9 cellular contexts compared by ENCODE assay signal in genomic region chr19:42563352-42564210, GRCh38. TPM values are rescaled to one million over a fixed set of nuclear protein-coding genes. Genes with fewer than 3 reads are reported as not detected.
DNase-seq lines count a peak whose midpoint lies in the region; ATAC-seq and TF ChIP-seq lines count a peak whose summit lies in the region.
"Had no signal": no experiment of that assay in that cellular context is flagged by ENCODE, and none has a peak within 500 bp of the region (broad histone marks: within the 10 kb centered on the region; RNA-seq: fewer than 3 reads in every experiment).

No MANE protein-coding gene starts in this region.

- peak; percentile 68 for TF ChIP-seq CTCF in CD4-positive, alpha-beta T cell (IDR thresholded peaks at IDR 0.05)
- TF ChIP-seq CTCF in glutamatergic neuron (IDR thresholded peaks at IDR 0.05; ENCODE audit: partially characterized antibody, unreplicated experiment) (peak; percentile 72), prostate gland (IDR thresholded peaks at IDR 0.05) (peak in 3 of 4 experiments; percentile 23 to 67 (median 56))

- H3K9me3 ChIP-seq in CD4-positive, alpha-beta T cell (ENCODE audit: control insufficient read depth, low read length), result no peaks in the 10 kb centered on the region
- no peaks in the 10 kb centered on the region for H3K9me3 ChIP-seq in prostate gland
- H3K9me3 ChIP-seq: SJSA1 had no signal

- POLR2A ChIA-PET in CD4-positive, alpha-beta T cell (lab: Charles Lee), result no interaction called here
- POLR2A ChIA-PET in activated CD4-positive, alpha-beta memory T cell treated with anti-CD3 and anti-CD28 coated beads, Interleukin-2, amount 10 ng/mL, durations not matched to agents 7 days and 5 days (lab: Charles Lee), result no interaction called here

- TF ChIP-seq POLR2A in prostate gland (IDR thresholded peaks at IDR 0.05), result no peak

- CTCF ChIA-PET in CD4-positive, alpha-beta T cell (lab: Charles Lee), result no interaction called here
- CTCF ChIA-PET in activated CD4-positive, alpha-beta memory T cell treated with anti-CD3 and anti-CD28 coated beads, Interleukin-2, amount 10 ng/mL, durations not matched to agents 7 days and 5 days (lab: Charles Lee), result interaction anchor here (0.9 to 3.2 kb wide), 3 partner anchors 33 to 123 kb away, joined by 3 to 11 read pairs (median 8); no protein-coding TSS in a partner anchor

- H3K36me3 ChIP-seq in prostate gland, result no peaks in the 10 kb centered on the region
- H3K36me3 ChIP-seq: SJSA1 had no signal

- no peak overlapping the region for H3K4me3 ChIP-seq in prostate gland
- H3K4me3 ChIP-seq: SJSA1 had no signal

- 21% methylated on average over 7 of the region's 7 CpGs for WGBS in prostate gland

- H3K27ac Mint-ChIP-seq in CD4-positive, alpha-beta T cell, result no peak overlapping the region
- no peak overlapping the region for H3K27ac Mint-ChIP-seq in activated CD4-positive, alpha-beta memory T cell treated with anti-CD3 and anti-CD28 coated beads, Interleukin-2, amount 10 ng/mL, durations not matched to agents 7 days and 5 days
- H3K27ac Mint-ChIP-seq in glutamatergic neuron (ENCODE audit: unreplicated experiment), result no peak overlapping the region

- H3K4me1 Mint-ChIP-seq in CD4-positive, alpha-beta T cell (ENCODE audit: low read depth), result no peaks in the 10 kb centered on the region
- H3K4me1 Mint-ChIP-seq in activated CD4-positive, alpha-beta memory T cell treated with anti-CD3 and anti-CD28 coated beads, Interleukin-2, amount 10 ng/mL, durations not matched to agents 7 days and 5 days, result peaks cover 6% of the 10 kb centered on the region
- no peaks in the 10 kb centered on the region for H3K4me1 Mint-ChIP-seq in glutamatergic neuron (ENCODE audit: low read depth, unreplicated experiment)

- peaks cover 20% of the 10 kb centered on the region for H3K27me3 Mint-ChIP-seq in CD4-positive, alpha-beta T cell
- peaks cover 13% of the 10 kb centered on the region for H3K27me3 Mint-ChIP-seq in activated CD4-positive, alpha-beta memory T cell treated with anti-CD3 and anti-CD28 coated beads, Interleukin-2, amount 10 ng/mL, durations not matched to agents 7 days and 5 days
- H3K27me3 Mint-ChIP-seq in glutamatergic neuron (ENCODE audit: unreplicated experiment), result peaks cover under 1% of the 10 kb centered on the region

- peak; percentile 60 for ATAC-seq in CD4-positive, alpha-beta T cell (ENCODE audit: poor library complexity)
- ATAC-seq in GM18502 (IDR thresholded peaks at IDR 0.05; ENCODE audit: poor library complexity, unreplicated experiment) (peak; percentile 47), HG02981 (IDR thresholded peaks at IDR 0.05; ENCODE audit: unreplicated experiment) (no peak), GM18870 (IDR thresholded peaks at IDR 0.05; ENCODE audit: unreplicated experiment) (no peak)

- H3K27me3 ChIP-seq in CD4-positive, alpha-beta T cell (ENCODE audit: control insufficient read depth, insufficient read depth, low read length), result no peaks in the 10 kb centered on the region
- no peaks in the 10 kb centered on the region for H3K27me3 ChIP-seq in prostate gland (replicated peaks; ENCODE audit: insufficient read depth)

- H3K9me3 Mint-ChIP-seq in CD4-positive, alpha-beta T cell, result no peaks in the 10 kb centered on the region
- H3K9me3 Mint-ChIP-seq in activated CD4-positive, alpha-beta memory T cell treated with anti-CD3 and anti-CD28 coated beads, Interleukin-2, amount 10 ng/mL, durations not matched to agents 7 days and 5 days, result no peaks in the 10 kb centered on the region
- peaks cover 2% of the 10 kb centered on the region for H3K9me3 Mint-ChIP-seq in glutamatergic neuron (ENCODE audit: unreplicated experiment)

- no peaks in the 10 kb centered on the region for H3K36me3 Mint-ChIP-seq in CD4-positive, alpha-beta T cell (ENCODE audit: low read depth)
- H3K36me3 Mint-ChIP-seq in activated CD4-positive, alpha-beta memory T cell treated with anti-CD3 and anti-CD28 coated beads, Interleukin-2, amount 10 ng/mL, durations not matched to agents 7 days and 5 days (ENCODE audit: low read depth), result no peaks in the 10 kb centered on the region
- H3K36me3 Mint-ChIP-seq in glutamatergic neuron (ENCODE audit: unreplicated experiment), result no peaks in the 10 kb centered on the region

- peak in 1 of 10 experiments; percentile 2 for DNase-seq in CD4-positive, alpha-beta T cell
- DNase-seq in NCI-H2107 treated with DMSO at 0.1 percent for 48 hours (lab: John Stamatoyannopoulos, UW; ENCODE audit: unreplicated experiment) (peak; percentile 29), glutamatergic neuron (peak; percentile 48), prostate gland (ENCODE audit: low spot score) (peak; percentile 42)
- DNase-seq in activated CD4-positive, alpha-beta memory T cell treated with anti-CD3 and anti-CD28 coated beads, Interleukin-2, amount 10 ng/mL, durations not matched to agents 7 days and 5 days, result peak; percentile 24

- no peak overlapping the region for H3K27ac ChIP-seq in CD4-positive, alpha-beta T cell (ENCODE audit: low read depth, low read length)
- no peak overlapping the region for H3K27ac ChIP-seq in prostate gland
- H3K27ac ChIP-seq: SJSA1 had no signal

- intact Hi-C loops in CD4-positive, alpha-beta T cell (cut with DNase I, micrococcal nuclease), result no loop called here
- intact Hi-C loops in prostate gland (cut with DNase I), result no loop called here

- H3K4me3 Mint-ChIP-seq in CD4-positive, alpha-beta T cell, result no peak overlapping the region
- no peak overlapping the region for H3K4me3 Mint-ChIP-seq in activated CD4-positive, alpha-beta memory T cell treated with anti-CD3 and anti-CD28 coated beads, Interleukin-2, amount 10 ng/mL, durations not matched to agents 7 days and 5 days
- H3K4me3 Mint-ChIP-seq in glutamatergic neuron (ENCODE audit: unreplicated experiment), result no peak overlapping the region

- H3K4me1 ChIP-seq in prostate gland (replicated peaks), result peaks cover 11% of the 10 kb centered on the region
- H3K4me1 ChIP-seq: SJSA1 had no signal

RNA-seq across cellular contexts. Expression of gene CEACAM8, which starts 31.1 kb away (rescaled TPM):
- not detected for total RNA-seq in CD4-positive, alpha-beta T cell
- not detected for total RNA-seq in activated CD4-positive, alpha-beta memory T cell treated with anti-CD3 and anti-CD28 coated beads, Interleukin-2, amount 10 ng/mL, durations not matched to agents 7 days and 5 days
- total RNA-seq in glutamatergic neuron (ENCODE audit: unreplicated experiment) (not detected), prostate gland (not detected)
- total RNA-seq: SJSA1 had no signal

RNA-seq across cellular contexts. Expression of gene CEACAM1, which starts 35.3 kb away (rescaled TPM):
- 1 to 10 TPM; 1.2 to 2.0 TPM for total RNA-seq in CD4-positive, alpha-beta T cell
- total RNA-seq in activated CD4-positive, alpha-beta memory T cell treated with anti-CD3 and anti-CD28 coated beads, Interleukin-2, amount 10 ng/mL, durations not matched to agents 7 days and 5 days, result 10 to 100 TPM; 38.2 to 43.0 TPM
- total RNA-seq in glutamatergic neuron (ENCODE audit: unreplicated experiment) (0.44 TPM), prostate gland (10 to 100 TPM; 21.4 to 35.8 TPM)
- total RNA-seq: SJSA1 had no signal

Comparison
In these comparisons a context has a peak if more than half of its experiments do, and no peak if none do; other contexts are left out.
1. ATAC-seq: peak in CD4-positive, alpha-beta T cell (single experiment) and GM18502 (single experiment); none in HG02981 (single experiment) and GM18870 (single experiment).
2. RNA of gene CEACAM1, which starts 35.3 kb away (total RNA-seq): 38.2 to 43.0 TPM in activated CD4-positive, alpha-beta memory T cell treated with anti-CD3 and anti-CD28 coated beads, Interleukin-2, amount 10 ng/mL, durations not matched to agents 7 days and 5 days and 21.4 to 35.8 TPM in prostate gland; 1.2 to 2.0 TPM in CD4-positive, alpha-beta T cell and 0.44 TPM in glutamatergic neuron (single experiment); every median in the first group is over 4 times any median in the second.
3. Peak in every context shown above with its lines, with median percentiles within 50 percentile points of each other: CTCF ChIP-seq.